In genomic region chr20:48920527-48921167, GRCh38 we compare ENCODE assay signal across 8 cellular contexts. TPM values are rescaled to one million over a fixed set of nuclear protein-coding genes. Genes with fewer than 3 reads are reported as not detected.
A peak's percentile ranks its signal among the peaks of the same experiment; 100 is the strongest.
DNase-seq lines count a peak whose midpoint lies in the region; ATAC-seq and TF ChIP-seq lines count a peak whose summit lies in the region.

No MANE protein-coding gene starts in this region.

- H3K4me1 ChIP-seq in CD4-positive, alpha-beta memory T cell (ENCODE audit: insufficient read depth, low read length): peaks cover 26% of the 10 kb centered on the region
- peaks cover 0 to 42% (median 9%) of the 10 kb centered on the region in 4 donors for H3K4me1 ChIP-seq in Peyer's patch
- peaks cover 3% of the 10 kb centered on the region for H3K4me1 ChIP-seq in ovary (ENCODE audit: insufficient read depth)

- H3K4me3 ChIP-seq in CD4-positive, alpha-beta memory T cell (ENCODE audit: low read length in 2 of 2): peak overlapping the region; percentile 87 to 91
- H3K4me3 ChIP-seq in Peyer's patch (peak overlapping the region; percentile 63 to 97 (median 96)), ovary (peak overlapping the region; percentile 84)

- peak overlapping the region; percentile 96 to 100 (median 98) for H3K27ac Mint-ChIP-seq in CD4-positive, alpha-beta memory T cell

- no peaks in the 10 kb centered on the region for H3K27me3 Mint-ChIP-seq in CD4-positive, alpha-beta memory T cell

- no peak for TF ChIP-seq EP300 in ovary (IDR thresholded peaks at IDR 0.05)

- peaks cover 28 to 50% (median 37%) of the 10 kb centered on the region in 4 donors for H3K4me1 Mint-ChIP-seq in CD4-positive, alpha-beta memory T cell

- no peak for DNase-seq in CD4-positive, alpha-beta memory T cell
- DNase-seq in Peyer's patch (no peak), epithelial cell of prostate (ENCODE audit: low read depth, low spot score) (no peak), ovary (no peak), NCI-H446 treated with DMSO at 0.1 percent for 48 hours (lab: John Stamatoyannopoulos, UW) (no peak), Kasumi-1 (lab: John Stamatoyannopoulos, UW) (no peak), putamen (ENCODE audit: low spot score) (no peak)

- no peaks in the 10 kb centered on the region for H3K9me3 ChIP-seq in CD4-positive, alpha-beta memory T cell (ENCODE audit: control insufficient read depth in 1 of 2, low read length in 2 of 2)
- H3K9me3 ChIP-seq in Peyer's patch: no peaks in the 10 kb centered on the region
- H3K9me3 ChIP-seq in ovary: no peaks in the 10 kb centered on the region

- POLR2A ChIA-PET in CD4-positive, alpha-beta memory T cell (lab: Charles Lee; ENCODE audit: partially characterized antibody): interaction anchor here (1.7 kb wide), 1 partner anchor 92 kb away, joined by 4 read pairs; no protein-coding TSS in a partner anchor

- H3K36me3 Mint-ChIP-seq in CD4-positive, alpha-beta memory T cell: peaks cover 0 to 9% of the 10 kb centered on the region in 2 donors

- H3K27me3 ChIP-seq in CD4-positive, alpha-beta memory T cell (ENCODE audit: insufficient read depth, low read length): no peaks in the 10 kb centered on the region
- H3K27me3 ChIP-seq in Peyer's patch (no peaks in the 10 kb centered on the region), ovary (no peaks in the 10 kb centered on the region)

- TF ChIP-seq POLR2A in Peyer's patch (IDR thresholded peaks at IDR 0.05) (no peak), ovary (IDR thresholded peaks at IDR 0.05) (no peak)

- H3K9me3 Mint-ChIP-seq in CD4-positive, alpha-beta memory T cell: no peaks in the 10 kb centered on the region

- TF ChIP-seq CTCF in Peyer's patch (IDR thresholded peaks at IDR 0.05): no peak
- TF ChIP-seq CTCF in ovary (IDR thresholded peaks at IDR 0.05): no peak

- intact Hi-C loops in CD4-positive, alpha-beta memory T cell (cut with micrococcal nuclease): loop anchor here (1.0 kb wide), 1 partner anchor 126 kb away; the partner anchor contains the start of gene CSE1L
- intact Hi-C loops in ovary (cut with DNase I): no loop called here

- H3K36me3 ChIP-seq in CD4-positive, alpha-beta memory T cell (ENCODE audit: insufficient read depth, low read length): no peaks in the 10 kb centered on the region
- no peaks in the 10 kb centered on the region for H3K36me3 ChIP-seq in Peyer's patch
- no peaks in the 10 kb centered on the region for H3K36me3 ChIP-seq in ovary

- CTCF ChIA-PET in CD4-positive, alpha-beta memory T cell (lab: Charles Lee; ENCODE audit: partially characterized antibody): no interaction called here

- H3K4me3 Mint-ChIP-seq in CD4-positive, alpha-beta memory T cell: peak overlapping the region; percentile 94 to 100 (median 96)

- peak overlapping the region; percentile 93 for H3K27ac ChIP-seq in CD4-positive, alpha-beta memory T cell (ENCODE audit: low read depth, low read length)
- H3K27ac ChIP-seq in Peyer's patch (peak overlapping the region; percentile 86 to 99 (median 95)), epithelial cell of prostate (peak overlapping the region; percentile 93), ovary (peak overlapping the region; percentile 92 to 93)

- no peak for ATAC-seq in HG03469 (IDR thresholded peaks at IDR 0.05; ENCODE audit: unreplicated experiment)

- 14 to 26% (median 17%) methylated on average over 10 of the region's 10 CpGs for WGBS in ovary, 3 donors

RNA-seq across cellular contexts. Expression of gene ARFGEF2, which starts 0.9 kb away (rescaled TPM):
- 10 to 100 TPM; 27.3 to 28.1 TPM for total RNA-seq in CD4-positive, alpha-beta memory T cell
- polyA plus RNA-seq in CD4-positive, alpha-beta memory T cell: 1 to 10 TPM; 4.7 to 9.5 TPM
- 100 to 1,000 TPM in 1 of 4 donors, 10 to 100 TPM in 3; 38.0 to 170 (median 43.4) TPM for total RNA-seq in Peyer's patch
- total RNA-seq in ovary: 10 to 100 TPM; 16.3 to 23.9 (median 19.3) TPM
- polyA plus RNA-seq in ovary: 10 to 100 TPM in 1 of 2 donors, 1 to 10 TPM in 1; 9.1 to 12.4 TPM
